Comparison of ENCODE assay signal across 27 cellular contexts in genomic region chr6:14766595-14766994, GRCh38.
"Had no signal": no experiment of that assay in that cellular context is flagged by ENCODE, and none has a peak within 500 bp of the region (broad histone marks: within the 10 kb centered on the region; RNA-seq: fewer than 3 reads in every experiment).

No MANE protein-coding gene starts in this region.

- H3K27me3 ChIP-seq: esophagus squamous epithelium, foreskin keratinocyte, heart right ventricle, left lung, sigmoid colon, tibial nerve, upper lobe of right lung, uterus had no signal

- H3K27ac ChIP-seq: coronary artery, esophagus squamous epithelium, foreskin keratinocyte, heart right ventricle, left lung, psoas muscle, sigmoid colon, thoracic aorta, tibial nerve, upper lobe of right lung, uterus had no signal

- ATAC-seq: foreskin keratinocyte; heart right ventricle; left cardiac atrium; left lung; naive thymus-derived CD4-positive, alpha-beta T cell; psoas muscle; right cardiac atrium; stimulated activated naive B cell treated with anti-CD40 and anti-IgM and Interleukin-4, amounts not matched to agents 10 μg/mL and 1 μg/mL and 100 μg/mL, for 72 hours; upper lobe of right lung had no signal

- H3K9me3 ChIP-seq: esophagus squamous epithelium, heart right ventricle, left lung, psoas muscle, sigmoid colon, thoracic aorta, tibial nerve, upper lobe of right lung, uterus had no signal

- H3K4me3 ChIP-seq: coronary artery, esophagus squamous epithelium, heart right ventricle, left lung, psoas muscle, sigmoid colon, thoracic aorta, tibial nerve, upper lobe of right lung, uterus had no signal

- DNase-seq: dermis blood vessel endothelial cell; effector memory CD4-positive, alpha-beta T cell; esophagus squamous epithelium; foreskin keratinocyte; glutamatergic neuron; hippocampal formation; left cardiac atrium; left lung; mesendoderm; midbrain; naive thymus-derived CD4-positive, alpha-beta T cell; nephron progenitor cell; nucleus accumbens; posterior cingulate gyrus; psoas muscle; right cardiac atrium; sigmoid colon; stimulated activated CD4-positive, alpha-beta T cell treated with anti-CD3 and anti-CD28 coated beads, Interleukin-2, amount 100 ng/mL, for 24 hours; stimulated activated naive B cell treated with anti-CD40 and anti-IgM and Interleukin-4, amounts not matched to agents 10 μg/mL and 1 μg/mL and 100 μg/mL, for 72 hours; upper lobe of right lung; uterus had no signal

- FAIRE-seq: endothelial cell of umbilical vein, islet of Langerhans had no signal

- H3K36me3 ChIP-seq: esophagus squamous epithelium, heart right ventricle, left lung, sigmoid colon, thoracic aorta, tibial nerve, upper lobe of right lung, uterus had no signal

- H3K4me1 ChIP-seq: psoas muscle, upper lobe of right lung, uterus had no signal
